1 cellular context compared by ENCODE assay signal in the genomic region with DNA sequence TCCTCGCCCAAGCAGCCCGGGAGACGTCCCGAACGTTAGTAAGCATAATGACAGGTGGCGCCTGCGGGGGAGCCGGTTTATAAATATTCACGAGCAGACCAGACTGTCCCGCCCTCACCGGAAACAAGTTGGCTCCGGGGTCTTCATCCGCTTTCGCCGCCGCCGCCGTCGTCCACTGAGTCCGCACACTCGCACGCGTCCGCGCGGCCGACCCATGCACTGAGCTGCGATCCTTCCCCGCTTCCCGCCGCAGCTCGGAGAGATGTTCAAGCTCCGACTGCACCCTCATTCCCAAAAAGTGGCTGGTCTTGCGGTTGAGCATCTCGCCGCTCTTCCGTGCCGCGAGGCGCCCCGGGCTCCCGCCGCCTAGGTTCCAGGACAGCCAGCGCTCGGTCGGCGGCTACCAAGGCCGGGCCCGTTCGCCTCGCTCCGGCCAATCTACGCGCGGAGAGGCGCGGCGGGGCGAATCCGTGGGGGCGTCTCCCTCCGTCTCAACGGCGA.
TF ChIP-seq lines count a peak whose summit lies in the region.

No MANE protein-coding gene starts in this region.

TF ChIP-seq in A549, 52 proteins besides CTCF, POLR2A, EP300 and RAD21 (continued from another document):
- TF ChIP-seq, protein P1, sequence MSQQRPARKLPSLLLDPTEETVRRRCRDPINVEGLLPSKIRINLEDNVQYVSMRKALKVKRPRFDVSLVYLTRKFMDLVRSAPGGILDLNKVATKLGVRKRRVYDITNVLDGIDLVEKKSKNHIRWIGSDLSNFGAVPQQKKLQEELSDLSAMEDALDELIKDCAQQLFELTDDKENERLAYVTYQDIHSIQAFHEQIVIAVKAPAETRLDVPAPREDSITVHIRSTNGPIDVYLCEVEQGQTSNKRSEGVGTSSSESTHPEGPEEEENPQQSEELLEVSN (IDR thresholded peaks at IDR 0.05; ENCODE audit: borderline replicate concordance, low read depth) = peak; percentile 3; the same call in 1 of the 2 replicates
- TF ChIP-seq TP53 (CRISPR knock-in tag; IDR thresholded peaks at IDR 0.05) (no peak), JUNB (IDR thresholded peaks at IDR 0.05) (no peak), FOSL2 (IDR thresholded peaks at IDR 0.05) (no peak), FOSL2 (CRISPR knock-in tag; IDR thresholded peaks at IDR 0.05) (no peak)
TF ChIP-seq in A549: peak in this region for 3.
